13 cellular contexts compared by ENCODE assay signal in the genomic region with DNA sequence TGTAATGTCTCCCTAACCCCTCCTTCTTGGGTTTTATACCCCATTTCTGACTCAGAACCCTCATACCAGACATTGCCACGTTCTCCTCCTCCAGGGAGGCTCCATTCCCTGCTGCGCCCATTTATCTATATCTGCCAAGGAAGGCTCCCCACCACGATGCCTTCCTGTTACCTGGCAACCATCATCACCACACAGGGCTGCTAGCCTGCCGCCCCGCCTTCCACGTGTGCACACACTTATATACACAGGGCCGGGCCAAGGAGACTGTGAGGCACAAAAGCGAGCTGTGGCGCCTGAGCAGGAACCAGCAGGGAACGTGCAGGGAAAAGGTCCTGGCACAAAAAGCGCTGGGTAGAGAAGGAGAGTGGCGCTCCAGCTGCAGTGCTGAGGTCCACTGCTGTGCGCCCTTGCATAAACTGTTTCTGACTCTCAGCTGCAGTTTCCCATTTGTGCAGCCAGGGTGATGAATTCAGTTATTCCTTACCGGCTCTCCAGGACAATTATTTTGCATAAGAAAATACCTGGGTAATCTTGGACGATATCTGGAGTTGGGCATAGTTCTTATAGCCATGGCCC.
DNase-seq lines count a peak whose midpoint lies in the region; ATAC-seq and TF ChIP-seq lines count a peak whose summit lies in the region.
"Had no signal": no experiment of that assay in that cellular context is flagged by ENCODE, and none has a peak within 500 bp of the region (broad histone marks: within the 10 kb centered on the region; RNA-seq: fewer than 3 reads in every experiment).

No MANE protein-coding gene starts in this region.

- H3K27ac ChIP-seq in coronary artery, result no peak overlapping the region
- H3K27ac ChIP-seq: breast epithelium, skin epidermis had no signal

- DNase-seq in NCI-H1092 (lab: John Stamatoyannopoulos, UW) (peak; percentile 70), NCI-H524 (lab: John Stamatoyannopoulos, UW) (peak; percentile 37 to 76), coronary artery (ENCODE audit: low spot score) (peak; percentile 21), retinal pigment epithelial cell (ENCODE audit: low read depth) (no peak), D341Med (ENCODE audit: low spot score) (no peak)
- no peak for DNase-seq in activated CD4-positive, alpha-beta T cell treated with anti-CD3 and anti-CD28 coated beads, Interleukin-2, amount 50 U/mL, for 4 hours
- DNase-seq: CD4-positive, alpha-beta T cell; kidney; naive thymus-derived CD8-positive, alpha-beta T cell had no signal

- ATAC-seq in HG03095 (IDR thresholded peaks at IDR 0.05; ENCODE audit: unreplicated experiment), result no peak
- ATAC-seq: naive thymus-derived CD8-positive, alpha-beta T cell; Panc1 had no signal

- no peak for TF ChIP-seq CTCF in coronary artery (IDR thresholded peaks at IDR 0.05)
- peak; percentile 6 for TF ChIP-seq CTCF in retinal pigment epithelial cell (conservative IDR thresholded peaks at IDR 0.05; ENCODE audit: low read depth, low read length)

- H3K4me3 ChIP-seq in coronary artery, result no peak overlapping the region
- H3K4me3 ChIP-seq in retinal pigment epithelial cell (ENCODE audit: low read length), result no peak overlapping the region
- H3K4me3 ChIP-seq: breast epithelium, skin epidermis had no signal

Comparison
In these comparisons a context has a peak if more than half of its experiments do, and no peak if none do; other contexts are left out.
1. DNase-seq: peak in NCI-H1092 (single experiment), NCI-H524 (2 of 2) and coronary artery (single experiment); none in retinal pigment epithelial cell (single experiment), D341Med (single experiment) and activated CD4-positive, alpha-beta T cell treated with anti-CD3 and anti-CD28 coated beads, Interleukin-2, amount 50 U/mL, for 4 hours (0 of 2).